Comparison of ENCODE assay signal across 1 cellular context in the genomic region with DNA sequence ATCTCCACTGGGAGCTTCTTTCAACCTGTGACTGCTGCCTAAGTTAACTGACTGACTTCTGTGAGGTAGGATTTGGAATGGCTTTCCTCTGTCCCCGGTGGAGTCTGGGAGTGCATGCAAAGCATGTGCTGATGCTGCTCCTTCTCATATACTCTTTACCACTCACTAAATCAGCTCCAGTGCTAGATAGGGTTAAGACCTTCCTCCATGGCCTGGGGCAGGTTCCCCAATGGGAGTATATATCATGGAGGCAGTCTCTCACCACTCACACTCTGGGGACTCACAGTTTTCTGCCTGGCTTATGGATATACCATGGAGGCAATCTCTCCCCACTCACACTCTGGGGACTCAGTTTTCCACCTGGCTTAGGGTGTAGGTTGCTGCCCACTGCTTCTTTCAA.
TF ChIP-seq lines count a peak whose summit lies in the region.

No MANE protein-coding gene starts in this region.

TF ChIP-seq in K562, 482 proteins besides CTCF, POLR2A, EP300 and RAD21:
- TF ChIP-seq PML (IDR thresholded peaks at IDR 0.05; ENCODE audit: low read length) = no peak
- TF ChIP-seq CBFA2T2 (conservative IDR thresholded peaks at IDR 0.05) = no peak
- no peak for TF ChIP-seq WHSC1 (IDR thresholded peaks at IDR 0.05; ENCODE audit: low read length)
- no peak for TF ChIP-seq HCFC1 (IDR thresholded peaks at IDR 0.05; ENCODE audit: low read depth, low read length)
- no peak for TF ChIP-seq NR2C2 (CRISPR knock-in tag; IDR thresholded peaks at IDR 0.05)
- TF ChIP-seq NR2C2 (tag; IDR thresholded peaks at IDR 0.05) = no peak
- TF ChIP-seq NCOR1 (IDR thresholded peaks at IDR 0.05) = no peak
- no peak for TF ChIP-seq KLF6 (CRISPR knock-in tag; IDR thresholded peaks at IDR 0.05; ENCODE audit: borderline replicate concordance)
- no peak for TF ChIP-seq RFX1 (IDR thresholded peaks at IDR 0.05)
- no peak for TF ChIP-seq TCF7 (IDR thresholded peaks at IDR 0.05; ENCODE audit: borderline replicate concordance)
- TF ChIP-seq, protein P1, sequence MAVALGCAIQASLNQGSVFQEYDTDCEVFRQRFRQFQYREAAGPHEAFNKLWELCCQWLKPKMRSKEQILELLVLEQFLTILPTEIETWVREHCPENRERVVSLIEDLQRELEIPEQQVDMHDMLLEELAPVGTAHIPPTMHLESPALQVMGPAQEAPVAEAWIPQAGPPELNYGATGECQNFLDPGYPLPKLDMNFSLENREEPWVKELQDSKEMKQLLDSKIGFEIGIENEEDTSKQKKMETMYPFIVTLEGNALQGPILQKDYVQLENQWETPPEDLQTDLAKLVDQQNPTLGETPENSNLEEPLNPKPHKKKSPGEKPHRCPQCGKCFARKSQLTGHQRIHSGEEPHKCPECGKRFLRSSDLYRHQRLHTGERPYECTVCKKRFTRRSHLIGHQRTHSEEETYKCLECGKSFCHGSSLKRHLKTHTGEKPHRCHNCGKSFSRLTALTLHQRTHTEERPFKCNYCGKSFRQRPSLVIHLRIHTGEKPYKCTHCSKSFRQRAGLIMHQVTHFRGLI (CRISPR knock-in tag; IDR thresholded peaks at IDR 0.05) = no peak
